2 cellular contexts compared by ENCODE assay signal in the genomic region with DNA sequence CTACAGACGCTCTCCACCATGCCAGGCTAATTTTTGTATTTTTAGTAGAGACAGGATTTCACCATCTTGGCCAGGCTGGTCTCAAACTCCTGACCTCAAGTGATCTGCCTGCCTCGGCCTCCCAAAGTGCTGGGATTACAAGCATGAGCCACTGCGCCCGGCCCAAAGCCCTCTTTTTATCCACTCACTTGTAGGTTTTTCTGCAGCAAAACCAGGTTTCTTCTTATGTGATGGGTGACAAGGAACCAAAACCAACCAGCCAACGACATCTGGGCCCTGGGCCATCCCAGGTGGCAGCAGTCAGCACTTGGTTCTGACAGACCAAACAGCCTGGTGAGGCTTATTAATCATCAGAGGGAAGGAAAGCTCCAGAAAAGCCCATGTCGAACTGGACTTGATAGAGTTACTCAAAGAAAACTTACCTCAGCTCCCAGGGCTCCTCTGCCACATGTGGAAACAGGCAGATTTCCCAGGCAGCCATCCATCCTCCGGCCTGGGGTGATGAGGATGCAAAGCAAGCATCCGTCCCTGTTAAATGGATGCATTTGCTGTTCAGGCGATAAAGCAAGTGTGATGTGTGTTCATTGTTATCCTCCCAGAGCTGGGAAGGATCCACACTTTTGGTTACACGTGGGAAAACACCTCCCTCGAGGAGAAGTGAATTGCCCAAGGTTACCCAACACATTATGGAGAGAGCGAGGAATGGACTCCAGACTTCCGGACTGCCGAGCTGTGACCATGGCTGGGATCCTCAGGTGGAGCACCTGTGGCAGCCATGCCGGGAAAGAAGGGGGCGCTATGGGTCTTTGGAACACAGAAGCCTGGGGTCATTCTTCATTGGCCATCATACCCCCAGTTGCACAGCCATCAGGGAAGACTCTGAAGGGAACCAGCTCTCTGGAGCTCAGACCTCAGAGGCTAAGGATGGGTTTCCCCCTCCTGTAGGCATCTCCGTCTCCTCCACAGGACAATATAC.
TF ChIP-seq lines count a peak whose summit lies in the region.

No MANE protein-coding gene starts in this region.

TF ChIP-seq in Ishikawa, 13 proteins besides CTCF, POLR2A, EP300 and RAD21:
- no peak for TF ChIP-seq NFIC (IDR thresholded peaks at IDR 0.05)
- no peak for TF ChIP-seq ZBTB7A (IDR thresholded peaks at IDR 0.05; ENCODE audit: low read depth)
- no peak for TF ChIP-seq CEBPB (IDR thresholded peaks at IDR 0.05)
- TF ChIP-seq MAX (IDR thresholded peaks at IDR 0.05), result no peak
- TF ChIP-seq YY1 (IDR thresholded peaks at IDR 0.05; ENCODE audit: low read depth), result no peak
- no peak for TF ChIP-seq FOXM1 (IDR thresholded peaks at IDR 0.05; ENCODE audit: borderline replicate concordance, low read depth)
- TF ChIP-seq TCF12 (IDR thresholded peaks at IDR 0.05; ENCODE audit: low read depth), result no peak
- TF ChIP-seq, protein P1, sequence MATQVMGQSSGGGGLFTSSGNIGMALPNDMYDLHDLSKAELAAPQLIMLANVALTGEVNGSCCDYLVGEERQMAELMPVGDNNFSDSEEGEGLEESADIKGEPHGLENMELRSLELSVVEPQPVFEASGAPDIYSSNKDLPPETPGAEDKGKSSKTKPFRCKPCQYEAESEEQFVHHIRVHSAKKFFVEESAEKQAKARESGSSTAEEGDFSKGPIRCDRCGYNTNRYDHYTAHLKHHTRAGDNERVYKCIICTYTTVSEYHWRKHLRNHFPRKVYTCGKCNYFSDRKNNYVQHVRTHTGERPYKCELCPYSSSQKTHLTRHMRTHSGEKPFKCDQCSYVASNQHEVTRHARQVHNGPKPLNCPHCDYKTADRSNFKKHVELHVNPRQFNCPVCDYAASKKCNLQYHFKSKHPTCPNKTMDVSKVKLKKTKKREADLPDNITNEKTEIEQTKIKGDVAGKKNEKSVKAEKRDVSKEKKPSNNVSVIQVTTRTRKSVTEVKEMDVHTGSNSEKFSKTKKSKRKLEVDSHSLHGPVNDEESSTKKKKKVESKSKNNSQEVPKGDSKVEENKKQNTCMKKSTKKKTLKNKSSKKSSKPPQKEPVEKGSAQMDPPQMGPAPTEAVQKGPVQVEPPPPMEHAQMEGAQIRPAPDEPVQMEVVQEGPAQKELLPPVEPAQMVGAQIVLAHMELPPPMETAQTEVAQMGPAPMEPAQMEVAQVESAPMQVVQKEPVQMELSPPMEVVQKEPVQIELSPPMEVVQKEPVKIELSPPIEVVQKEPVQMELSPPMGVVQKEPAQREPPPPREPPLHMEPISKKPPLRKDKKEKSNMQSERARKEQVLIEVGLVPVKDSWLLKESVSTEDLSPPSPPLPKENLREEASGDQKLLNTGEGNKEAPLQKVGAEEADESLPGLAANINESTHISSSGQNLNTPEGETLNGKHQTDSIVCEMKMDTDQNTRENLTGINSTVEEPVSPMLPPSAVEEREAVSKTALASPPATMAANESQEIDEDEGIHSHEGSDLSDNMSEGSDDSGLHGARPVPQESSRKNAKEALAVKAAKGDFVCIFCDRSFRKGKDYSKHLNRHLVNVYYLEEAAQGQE (IDR thresholded peaks at IDR 0.05; ENCODE audit: low read depth), result no peak
- no peak for TF ChIP-seq TEAD4 (IDR thresholded peaks at IDR 0.05)
- TF ChIP-seq CREB1 (IDR thresholded peaks at IDR 0.05; ENCODE audit: low read depth), result no peak
- no peak for TF ChIP-seq TAF1 (IDR thresholded peaks at IDR 0.05; ENCODE audit: low read depth)
- no peak for TF ChIP-seq USF1 (IDR thresholded peaks at IDR 0.05)
- no peak for TF ChIP-seq EGR1 (IDR thresholded peaks at IDR 0.05)

TF ChIP-seq in GM12878, 131 proteins besides CTCF, POLR2A, EP300 and RAD21:
- TF ChIP-seq POU2F2 (IDR thresholded peaks at IDR 0.05; ENCODE audit: borderline replicate concordance, low read depth, low read length), result no peak
- no peak for TF ChIP-seq ZNF207 (IDR thresholded peaks at IDR 0.05; ENCODE audit: borderline replicate concordance)
- TF ChIP-seq CBX5 (IDR thresholded peaks at IDR 0.05; ENCODE audit: low read depth), result no peak
- TF ChIP-seq E2F8 (IDR thresholded peaks at IDR 0.05; ENCODE audit: low read depth, partially characterized antibody), result no peak
- no peak for TF ChIP-seq ZNF217 (IDR thresholded peaks at IDR 0.05)
- TF ChIP-seq SUZ12 (IDR thresholded peaks at IDR 0.05; ENCODE audit: unreplicated experiment), result no peak
